16 cellular contexts compared by ENCODE assay signal in genomic region chr1:209405183-209405823, GRCh38.
DNase-seq lines count a peak whose midpoint lies in the region; ATAC-seq and TF ChIP-seq lines count a peak whose summit lies in the region.
"Had no signal": no experiment of that assay in that cellular context is flagged by ENCODE, and none has a peak within 500 bp of the region (broad histone marks: within the 10 kb centered on the region; RNA-seq: fewer than 3 reads in every experiment).

No MANE protein-coding gene starts in this region.

- H3K36me3 ChIP-seq in right atrium auricular region = no peaks in the 10 kb centered on the region
- H3K36me3 ChIP-seq in suprapubic skin = no peaks in the 10 kb centered on the region
- H3K36me3 ChIP-seq: Peyer's patch, thoracic aorta had no signal

- H3K27ac Mint-ChIP-seq in type B pancreatic cell = peak overlapping the region; percentile 87
- H3K27ac Mint-ChIP-seq in osteocyte (ENCODE audit: unreplicated experiment) = no peak overlapping the region
- H3K27ac Mint-ChIP-seq: activated naive CD4-positive, alpha-beta T cell treated with anti-CD3 and anti-CD28 coated beads, Interleukin-2, amount 10 ng/mL, durations not matched to agents 7 days and 5 days; effector memory CD8-positive, alpha-beta T cell had no signal

- H3K27me3 ChIP-seq in right atrium auricular region (no peaks in the 10 kb centered on the region), suprapubic skin (no peaks in the 10 kb centered on the region)
- H3K27me3 ChIP-seq: Peyer's patch had no signal

- H3K9me3 Mint-ChIP-seq in type B pancreatic cell (no peaks in the 10 kb centered on the region), osteocyte (ENCODE audit: unreplicated experiment) (no peaks in the 10 kb centered on the region)
- H3K9me3 Mint-ChIP-seq: activated naive CD4-positive, alpha-beta T cell treated with anti-CD3 and anti-CD28 coated beads, Interleukin-2, amount 10 ng/mL, durations not matched to agents 7 days and 5 days had no signal

- TF ChIP-seq EP300 in suprapubic skin (IDR thresholded peaks at IDR 0.05) = no peak

- 22% methylated on average over 5 of the region's 5 CpGs for WGBS in suprapubic skin

- TF ChIP-seq CTCF in right atrium auricular region (IDR thresholded peaks at IDR 0.05) (no peak), WI38 (IDR thresholded peaks at IDR 0.05; ENCODE audit: low read depth, low read length) (no peak), type B pancreatic cell (conservative IDR thresholded peaks at IDR 0.05) (no peak), osteocyte (IDR thresholded peaks at IDR 0.05) (no peak), suprapubic skin (IDR thresholded peaks at IDR 0.05) (no peak)

- no peaks in the 10 kb centered on the region for H3K36me3 Mint-ChIP-seq in type B pancreatic cell
- no peaks in the 10 kb centered on the region for H3K36me3 Mint-ChIP-seq in osteocyte (ENCODE audit: unreplicated experiment)
- H3K36me3 Mint-ChIP-seq: activated naive CD4-positive, alpha-beta T cell treated with anti-CD3 and anti-CD28 coated beads, Interleukin-2, amount 10 ng/mL, durations not matched to agents 7 days and 5 days had no signal

- intact Hi-C loops in Right ventricle myocardium inferior (cut with DNase I) = no loop called here

- peak overlapping the region; percentile 75 for H3K4me3 Mint-ChIP-seq in type B pancreatic cell
- no peak overlapping the region for H3K4me3 Mint-ChIP-seq in osteocyte (ENCODE audit: unreplicated experiment)
- H3K4me3 Mint-ChIP-seq: activated naive CD4-positive, alpha-beta T cell treated with anti-CD3 and anti-CD28 coated beads, Interleukin-2, amount 10 ng/mL, durations not matched to agents 7 days and 5 days; effector memory CD8-positive, alpha-beta T cell had no signal

- ATAC-seq in Right ventricle myocardium inferior (no peak), GM21381 (IDR thresholded peaks at IDR 0.05; ENCODE audit: unreplicated experiment) (no peak)
- ATAC-seq: activated CD4-positive, CD25-positive, alpha-beta regulatory T cell treated with anti-CD3 and anti-CD28 coated beads, Interleukin-2, amount 50 U/mL, for 24 hours; effector memory CD8-positive, alpha-beta T cell had no signal

- H3K27me3 Mint-ChIP-seq in type B pancreatic cell = no peaks in the 10 kb centered on the region
- H3K27me3 Mint-ChIP-seq in osteocyte (ENCODE audit: unreplicated experiment) = no peaks in the 10 kb centered on the region
- H3K27me3 Mint-ChIP-seq: effector memory CD8-positive, alpha-beta T cell had no signal

- H3K27ac ChIP-seq in right atrium auricular region = no peak overlapping the region
- H3K27ac ChIP-seq in suprapubic skin = no peak overlapping the region
- H3K27ac ChIP-seq: Peyer's patch, thoracic aorta had no signal

- no peak for TF ChIP-seq POLR2A in suprapubic skin (IDR thresholded peaks at IDR 0.05)

- no peaks in the 10 kb centered on the region for H3K4me1 ChIP-seq in right atrium auricular region
- H3K4me1 ChIP-seq in suprapubic skin = peaks cover 35% of the 10 kb centered on the region
- H3K4me1 ChIP-seq: Peyer's patch had no signal

- H3K4me1 Mint-ChIP-seq in type B pancreatic cell (ENCODE audit: unreplicated experiment) = peaks cover 15% of the 10 kb centered on the region
- H3K4me1 Mint-ChIP-seq in osteocyte (ENCODE audit: unreplicated experiment) = peaks cover 13% of the 10 kb centered on the region
- H3K4me1 Mint-ChIP-seq: activated naive CD4-positive, alpha-beta T cell treated with anti-CD3 and anti-CD28 coated beads, Interleukin-2, amount 10 ng/mL, durations not matched to agents 7 days and 5 days had no signal

- H3K9me3 ChIP-seq in right atrium auricular region (no peaks in the 10 kb centered on the region), suprapubic skin (no peaks in the 10 kb centered on the region)
- H3K9me3 ChIP-seq: Peyer's patch, thoracic aorta had no signal

- H3K4me3 ChIP-seq in right atrium auricular region (no peak overlapping the region), WI38 (ENCODE audit: low read depth, low read length) (peak overlapping the region; percentile 32; the same call in 1 of the 2 replicates), suprapubic skin (no peak overlapping the region)
- H3K4me3 ChIP-seq: Peyer's patch, thoracic aorta had no signal

- DNase-seq in right atrium auricular region (ENCODE audit: low spot score) (peak; percentile 50), Right ventricle myocardium inferior (ENCODE audit: missing footprints) (no peak), glomerular visceral epithelial cell (ENCODE audit: extremely low spot score) (peak; percentile 89), type B pancreatic cell (ENCODE audit: extremely low spot score, unreplicated experiment) (no peak), osteocyte (ENCODE audit: extremely low spot score, unreplicated experiment) (no peak), suprapubic skin (ENCODE audit: low spot score in 2 of 2) (no peak)
- DNase-seq: activated naive CD4-positive, alpha-beta T cell treated with anti-CD3 and anti-CD28 coated beads, Interleukin-2, amount 10 ng/mL, durations not matched to agents 7 days and 5 days; effector memory CD8-positive, alpha-beta T cell; GF-D8; left cardiac atrium; NCI-H187; Peyer's patch had no signal

Comparison
In these comparisons a context has a peak if more than half of its experiments do, and no peak if none do; other contexts are left out.
1. DNase-seq: peak in right atrium auricular region (single experiment) and glomerular visceral epithelial cell (single experiment); none in Right ventricle myocardium inferior (single experiment), type B pancreatic cell (single experiment), osteocyte (single experiment) and suprapubic skin (0 of 2).